ENCODE assay signal across 1 cellular context in the genomic region with DNA sequence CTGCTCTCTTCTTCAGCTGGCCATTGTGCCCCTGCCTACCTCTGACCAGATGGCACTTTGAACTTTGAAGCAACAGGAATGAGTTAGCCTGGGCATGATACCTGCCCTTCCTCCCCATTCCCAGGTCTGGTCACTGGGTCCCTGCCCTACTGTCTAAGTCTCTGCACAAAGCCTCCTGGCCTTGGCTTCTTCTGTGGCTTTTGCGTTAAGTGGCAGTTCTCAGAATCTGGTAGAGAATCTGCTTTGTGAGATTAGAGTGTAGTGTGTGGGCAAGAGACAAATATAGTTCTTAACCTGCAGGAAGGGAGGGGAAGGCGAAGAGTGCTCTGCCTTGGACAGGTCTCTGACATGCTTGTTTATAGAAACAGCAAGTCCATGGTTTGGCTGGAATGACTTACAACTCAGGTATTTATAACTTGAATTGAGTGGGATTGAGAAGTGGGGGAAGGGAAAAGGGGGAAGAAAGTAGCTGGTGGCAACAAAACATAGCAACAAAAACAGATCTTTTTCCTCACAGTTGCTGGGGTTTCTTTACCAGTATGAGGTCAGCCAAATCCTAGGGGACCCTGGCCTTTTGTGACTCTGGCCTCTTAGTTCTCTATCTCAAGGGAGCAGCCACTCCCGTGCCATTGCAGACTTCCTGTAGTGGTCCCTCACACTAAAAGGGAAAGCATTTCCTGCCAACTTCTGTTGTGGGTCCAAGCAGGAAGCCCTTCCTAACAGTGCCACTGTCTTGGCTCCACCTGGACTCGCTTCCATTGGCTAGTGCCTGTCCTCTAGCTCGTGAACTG.
TF ChIP-seq lines count a peak whose summit lies in the region.

No MANE protein-coding gene starts in this region.

TF ChIP-seq in IMR-90, 13 proteins besides CTCF, POLR2A, EP300 and RAD21 (continued from another document):
- TF ChIP-seq, protein P1, sequence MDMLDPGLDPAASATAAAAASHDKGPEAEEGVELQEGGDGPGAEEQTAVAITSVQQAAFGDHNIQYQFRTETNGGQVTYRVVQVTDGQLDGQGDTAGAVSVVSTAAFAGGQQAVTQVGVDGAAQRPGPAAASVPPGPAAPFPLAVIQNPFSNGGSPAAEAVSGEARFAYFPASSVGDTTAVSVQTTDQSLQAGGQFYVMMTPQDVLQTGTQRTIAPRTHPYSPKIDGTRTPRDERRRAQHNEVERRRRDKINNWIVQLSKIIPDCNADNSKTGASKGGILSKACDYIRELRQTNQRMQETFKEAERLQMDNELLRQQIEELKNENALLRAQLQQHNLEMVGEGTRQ (IDR thresholded peaks at IDR 0.05; ENCODE audit: low read depth, low read length) = no peak
- no peak for TF ChIP-seq MAFK (IDR thresholded peaks at IDR 0.05; ENCODE audit: low read depth, low read length)
